Comparison of ENCODE assay signal across 16 cellular contexts in genomic region chr5:149323235-149324205, GRCh38. TPM values are rescaled to one million over a fixed set of nuclear protein-coding genes. Genes with fewer than 3 reads are reported as not detected.
DNase-seq lines count a peak whose midpoint lies in the region; ATAC-seq and TF ChIP-seq lines count a peak whose summit lies in the region.
"Had no signal": no experiment of that assay in that cellular context is flagged by ENCODE, and none has a peak within 500 bp of the region (broad histone marks: within the 10 kb centered on the region; RNA-seq: fewer than 3 reads in every experiment).

No MANE protein-coding gene starts in this region.

- no peak overlapping the region for H3K4me3 ChIP-seq in esophagus squamous epithelium
- H3K4me3 ChIP-seq: coronary artery, GM12878 had no signal

- H3K23ac ChIP-seq in H9 (ENCODE audit: insufficient read length, low read depth, low read length): no peak overlapping the region

- H3K27ac Mint-ChIP-seq in H9 (peak overlapping the region in 2 of 3 experiments; percentile 31 to 57; a peak in 2 of 7 replicates), neural crest cell (ENCODE audit: unreplicated experiment) (peak overlapping the region; percentile 78)
- no peak overlapping the region for H3K27ac Mint-ChIP-seq in activated T-helper 2 cell treated with anti-CD3 and anti-CD28 coated beads, Interferon-gamma antibody, Interleukin-2, Interleukin-4, amounts not matched to agents 10 μg/mL and 5 μg/mL and 100 μg/mL, durations not matched to agents 14 hours and 24 hours and 36 hours
- H3K27ac Mint-ChIP-seq: activated CD4-positive, alpha-beta memory T cell treated with anti-CD3 and anti-CD28 coated beads for 36 hours; activated naive CD4-positive, alpha-beta T cell treated with anti-CD3 and anti-CD28 coated beads, Interleukin-2, amount 10 ng/mL, durations not matched to agents 7 days and 5 days had no signal

- no peaks in the 10 kb centered on the region for H3K4me1 ChIP-seq in H9 (ENCODE audit: insufficient read depth, low read length)
- H3K4me1 ChIP-seq in esophagus squamous epithelium: peaks cover 5 to 44% (median 24%) of the 10 kb centered on the region in 3 donors

- H3K27me3 ChIP-seq in H9 (ENCODE audit: insufficient read depth, low read length): no peaks in the 10 kb centered on the region; the same call in 1 of the 2 replicates
- no peaks in the 10 kb centered on the region for H3K27me3 ChIP-seq in esophagus squamous epithelium

- H3K79me2 ChIP-seq in H9 (ENCODE audit: insufficient read depth, low read length): no peaks in the 10 kb centered on the region

- H3K9me3 ChIP-seq in H9 (ENCODE audit: control insufficient read depth, low read depth, low read length) (no peaks in the 10 kb centered on the region), esophagus squamous epithelium (no peaks in the 10 kb centered on the region)

- H2AFZ ChIP-seq in H9 (ENCODE audit: low read length): no peak overlapping the region

- H3K56ac ChIP-seq in H9 (ENCODE audit: insufficient read length, low read depth, low read length): no peak overlapping the region

- H3K27ac ChIP-seq in H9 (ENCODE audit: insufficient read length, low read depth, low read length): no peak overlapping the region
- peak overlapping the region in 3 of 4 donors; percentile 30 to 47 (median 41) for H3K27ac ChIP-seq in esophagus squamous epithelium
- H3K27ac ChIP-seq: coronary artery had no signal

- no peaks in the 10 kb centered on the region for H3K9me3 Mint-ChIP-seq in H9
- H3K9me3 Mint-ChIP-seq in neural crest cell: no peaks in the 10 kb centered on the region
- no peaks in the 10 kb centered on the region for H3K9me3 Mint-ChIP-seq in activated T-helper 2 cell treated with anti-CD3 and anti-CD28 coated beads, Interferon-gamma antibody, Interleukin-2, Interleukin-4, amounts not matched to agents 10 μg/mL and 5 μg/mL and 100 μg/mL, durations not matched to agents 14 hours and 24 hours and 36 hours
- H3K9me3 Mint-ChIP-seq: activated CD4-positive, alpha-beta memory T cell treated with anti-CD3 and anti-CD28 coated beads for 36 hours; activated naive CD4-positive, alpha-beta T cell treated with anti-CD3 and anti-CD28 coated beads, Interleukin-2, amount 10 ng/mL, durations not matched to agents 7 days and 5 days had no signal

- no peaks in the 10 kb centered on the region for H3K23me2 ChIP-seq in H9 (ENCODE audit: insufficient read length, low read depth, low read length, poor library complexity, severe bottlenecking)

- no peak overlapping the region for H2BK15ac ChIP-seq in H9 (ENCODE audit: low read depth, low read length)

- H2BK20ac ChIP-seq in H9 (ENCODE audit: low read depth, low read length, poor library complexity, severe bottlenecking): no peak overlapping the region

- H4K5ac ChIP-seq in H9 (ENCODE audit: insufficient read length, low read depth, low read length): no peak overlapping the region

- peaks cover 6 to 8% of the 10 kb centered on the region in 2 experiments for H3K4me1 Mint-ChIP-seq in H9
- H3K4me1 Mint-ChIP-seq in neural crest cell: no peaks in the 10 kb centered on the region
- H3K4me1 Mint-ChIP-seq in activated T-helper 2 cell treated with anti-CD3 and anti-CD28 coated beads, Interferon-gamma antibody, Interleukin-2, Interleukin-4, amounts not matched to agents 10 μg/mL and 5 μg/mL and 100 μg/mL, durations not matched to agents 14 hours and 24 hours and 36 hours (ENCODE audit: low read depth): no peaks in the 10 kb centered on the region
- H3K4me1 Mint-ChIP-seq: activated naive CD4-positive, alpha-beta T cell treated with anti-CD3 and anti-CD28 coated beads, Interleukin-2, amount 10 ng/mL, durations not matched to agents 7 days and 5 days had no signal

- no peak for TF ChIP-seq POLR2A in esophagus squamous epithelium (IDR thresholded peaks at IDR 0.05)

- WGBS in H9 (ENCODE audit: extremely low coverage, insufficient read length, low lambda C conversion rate): 100% methylated on average over 2 of the region's 2 CpGs
- 83 to 96% methylated on average over 2 of the region's 2 CpGs for WGBS in esophagus squamous epithelium, 2 donors

- H2BK12ac ChIP-seq in H9 (ENCODE audit: insufficient read length, low read depth, low read length): no peak overlapping the region

- H2BK5ac ChIP-seq in H9 (ENCODE audit: insufficient read length, low read length): no peak overlapping the region

- H4K8ac ChIP-seq in H9 (replicated peaks; ENCODE audit: insufficient read length, low read depth, low read length): no peak overlapping the region

- H3K4me2 ChIP-seq in H9 (ENCODE audit: insufficient read depth, insufficient read length, low read length): no peak overlapping the region

- H3K9ac ChIP-seq in H9 (ENCODE audit: extremely low read depth, insufficient read length, low read length): no peak overlapping the region

- no peaks in the 10 kb centered on the region for H4K20me1 ChIP-seq in H9 (ENCODE audit: control insufficient read depth, insufficient read depth, insufficient read length)

- H3K4me3 Mint-ChIP-seq in H9: no peak overlapping the region
- no peak overlapping the region for H3K4me3 Mint-ChIP-seq in neural crest cell
- no peak overlapping the region for H3K4me3 Mint-ChIP-seq in activated T-helper 2 cell treated with anti-CD3 and anti-CD28 coated beads, Interferon-gamma antibody, Interleukin-2, Interleukin-4, amounts not matched to agents 10 μg/mL and 5 μg/mL and 100 μg/mL, durations not matched to agents 14 hours and 24 hours and 36 hours (ENCODE audit: low read depth)
- H3K4me3 Mint-ChIP-seq: activated CD4-positive, alpha-beta memory T cell treated with anti-CD3 and anti-CD28 coated beads for 36 hours; activated naive CD4-positive, alpha-beta T cell treated with anti-CD3 and anti-CD28 coated beads, Interleukin-2, amount 10 ng/mL, durations not matched to agents 7 days and 5 days had no signal

- intact Hi-C loops in esophagus squamous epithelium (cut with DNase I): no loop called here
- intact Hi-C loops in activated T-helper 2 cell treated with anti-CD3 and anti-CD28 coated beads, Interferon-gamma antibody, Interleukin-2, Interleukin-4, amounts not matched to agents 10 μg/mL and 5 μg/mL and 100 μg/mL, durations not matched to agents 14 hours and 24 hours and 36 hours (cut with micrococcal nuclease): no loop called here

- no peak overlapping the region for H2BK120ac ChIP-seq in H9 (ENCODE audit: low read depth, low read length, poor library complexity, severe bottlenecking)

- no peak overlapping the region for H2AK5ac ChIP-seq in H9 (ENCODE audit: insufficient read length, low read length)

- H3K79me1 ChIP-seq in H9 (ENCODE audit: insufficient read depth, low read depth, low read length, poor library complexity, severe bottlenecking): no peaks in the 10 kb centered on the region

- H3K14ac ChIP-seq in H9 (ENCODE audit: insufficient read depth, low read length): no peak overlapping the region

- no peak for TF ChIP-seq CTCF in H9 (conservative IDR thresholded peaks at IDR 0.05)
- no peak for TF ChIP-seq CTCF in esophagus squamous epithelium (IDR thresholded peaks at IDR 0.05)
- TF ChIP-seq CTCF in neural crest cell (conservative IDR thresholded peaks at IDR 0.05): no peak

- DNase-seq in H9 (no peak), esophagus squamous epithelium (lab: John Stamatoyannopoulos, UW) (no peak), neural crest cell (ENCODE audit: low read depth, low spot score) (no peak), mucosa of gallbladder (ENCODE audit: low spot score) (no peak)
- DNase-seq in activated T-helper 2 cell treated with anti-CD3 and anti-CD28 coated beads, Interferon-gamma antibody, Interleukin-2, Interleukin-4, amounts not matched to agents 10 μg/mL and 5 μg/mL and 100 μg/mL, durations not matched to agents 14 hours and 24 hours and 36 hours (ENCODE audit: low spot score): no peak
- DNase-seq: activated CD4-positive, alpha-beta memory T cell treated with anti-CD3 and anti-CD28 coated beads for 36 hours; activated naive CD4-positive, alpha-beta T cell treated with anti-CD3 and anti-CD28 coated beads, Interleukin-2, amount 10 ng/mL, durations not matched to agents 7 days and 5 days; DMS79; head of caudate nucleus; NCI-H1092; NCI-H446 had no signal

- no peaks in the 10 kb centered on the region; the same call in 1 of the 2 replicates for H3K27me3 Mint-ChIP-seq in H9 (ENCODE audit: low read depth)
- no peaks in the 10 kb centered on the region for H3K27me3 Mint-ChIP-seq in neural crest cell (ENCODE audit: low read depth)
- H3K27me3 Mint-ChIP-seq in activated T-helper 2 cell treated with anti-CD3 and anti-CD28 coated beads, Interferon-gamma antibody, Interleukin-2, Interleukin-4, amounts not matched to agents 10 μg/mL and 5 μg/mL and 100 μg/mL, durations not matched to agents 14 hours and 24 hours and 36 hours (ENCODE audit: low read depth): no peaks in the 10 kb centered on the region
- H3K27me3 Mint-ChIP-seq: activated CD4-positive, alpha-beta memory T cell treated with anti-CD3 and anti-CD28 coated beads for 36 hours had no signal

- H4K91ac ChIP-seq in H9 (ENCODE audit: insufficient read length, low read depth, low read length): no peak overlapping the region

- no peak overlapping the region for H3T11ph ChIP-seq in H9 (ENCODE audit: low read length)

- H3K36me3 ChIP-seq in esophagus squamous epithelium: peaks cover 0 to 12% (median 0%) of the 10 kb centered on the region in 3 donors

- no peak overlapping the region for H3K4ac ChIP-seq in H9 (ENCODE audit: low read depth, low read length)

- no peak overlapping the region for H3K18ac ChIP-seq in H9 (ENCODE audit: insufficient read length, low read depth, low read length)

- H3K36me3 Mint-ChIP-seq in H9 (ENCODE audit: insufficient read depth in 1 of 3, low read depth in 3 of 3): no peaks in the 10 kb centered on the region
- H3K36me3 Mint-ChIP-seq in neural crest cell (ENCODE audit: low read depth): no peaks in the 10 kb centered on the region
- no peaks in the 10 kb centered on the region for H3K36me3 Mint-ChIP-seq in activated T-helper 2 cell treated with anti-CD3 and anti-CD28 coated beads, Interferon-gamma antibody, Interleukin-2, Interleukin-4, amounts not matched to agents 10 μg/mL and 5 μg/mL and 100 μg/mL, durations not matched to agents 14 hours and 24 hours and 36 hours (ENCODE audit: low read depth)
- H3K36me3 Mint-ChIP-seq: activated CD4-positive, alpha-beta memory T cell treated with anti-CD3 and anti-CD28 coated beads for 36 hours; activated naive CD4-positive, alpha-beta T cell treated with anti-CD3 and anti-CD28 coated beads, Interleukin-2, amount 10 ng/mL, durations not matched to agents 7 days and 5 days had no signal

- no peak for ATAC-seq in GM19324 (IDR thresholded peaks at IDR 0.05; ENCODE audit: low FRiP score, unreplicated experiment)
- ATAC-seq: GM12878 had no signal

RNA-seq across cellular contexts. Expression of gene GRPEL2, which starts 21.8 kb away (rescaled TPM):
- 44.4 and 47.3 TPM in 2 replicates for total RNA-seq in H9 (2021)
- 10 to 100 TPM; 23.1 to 43.3 (median 27.1) TPM for total RNA-seq in esophagus squamous epithelium
- total RNA-seq in neural crest cell: 28.8 and 29.2 TPM in 2 replicates
- 22.5 TPM in 2 replicates for total RNA-seq in activated T-helper 2 cell treated with anti-CD3 and anti-CD28 coated beads, Interferon-gamma antibody, Interleukin-2, Interleukin-4, amounts not matched to agents 10 μg/mL and 5 μg/mL and 100 μg/mL, durations not matched to agents 14 hours and 24 hours and 36 hours
- total RNA-seq in mucosa of gallbladder: 15.9 TPM

RNA-seq across cellular contexts. Expression of gene PCYOX1L, which starts 34.3 kb away (rescaled TPM):
- total RNA-seq in H9 (2021): 15.3 and 16.5 TPM in 2 replicates
- total RNA-seq in esophagus squamous epithelium: 1 to 10 TPM; 2.1 to 4.6 (median 3.1) TPM
- 22.0 and 22.9 TPM in 2 replicates for total RNA-seq in neural crest cell
- 16.6 and 17.8 TPM in 2 replicates for total RNA-seq in activated T-helper 2 cell treated with anti-CD3 and anti-CD28 coated beads, Interferon-gamma antibody, Interleukin-2, Interleukin-4, amounts not matched to agents 10 μg/mL and 5 μg/mL and 100 μg/mL, durations not matched to agents 14 hours and 24 hours and 36 hours
- total RNA-seq in mucosa of gallbladder: 17.3 TPM

RNA-seq across cellular contexts. Expression of gene AFAP1L1, which starts 51.9 kb away (rescaled TPM):
- total RNA-seq in H9 (2021) (1.8 and 2.0 TPM in 2 replicates), esophagus squamous epithelium (10 to 100 TPM in 2 of 4 donors, 1 to 10 TPM in 2; 2.8 to 14.5 (median 8.7) TPM), neural crest cell (11.6 and 13.9 TPM in 2 replicates), mucosa of gallbladder (8.7 TPM)
- not detected in 2 replicates for total RNA-seq in activated T-helper 2 cell treated with anti-CD3 and anti-CD28 coated beads, Interferon-gamma antibody, Interleukin-2, Interleukin-4, amounts not matched to agents 10 μg/mL and 5 μg/mL and 100 μg/mL, durations not matched to agents 14 hours and 24 hours and 36 hours
- total RNA-seq: activated CD4-positive, alpha-beta memory T cell treated with anti-CD3 and anti-CD28 coated beads for 36 hours; GM12878 had no signal

RNA-seq across cellular contexts. Expression of gene IL17B, which starts 55.6 kb away (rescaled TPM):
- not detected in 2 replicates for total RNA-seq in H9 (2021)
- total RNA-seq in esophagus squamous epithelium: 1 to 10 TPM in 3 of 4 donors, not detected in 1; 2.0 to 2.5 (median 2.1) TPM
- total RNA-seq in neural crest cell: not detected in 2 replicates
- total RNA-seq in activated T-helper 2 cell treated with anti-CD3 and anti-CD28 coated beads, Interferon-gamma antibody, Interleukin-2, Interleukin-4, amounts not matched to agents 10 μg/mL and 5 μg/mL and 100 μg/mL, durations not matched to agents 14 hours and 24 hours and 36 hours: not detected in 2 replicates
- total RNA-seq in mucosa of gallbladder: 0.52 TPM
- total RNA-seq: activated CD4-positive, alpha-beta memory T cell treated with anti-CD3 and anti-CD28 coated beads for 36 hours; GM12878; H1; ureter had no signal
